Comparison of ENCODE assay signal across 2 cellular contexts in the genomic region with DNA sequence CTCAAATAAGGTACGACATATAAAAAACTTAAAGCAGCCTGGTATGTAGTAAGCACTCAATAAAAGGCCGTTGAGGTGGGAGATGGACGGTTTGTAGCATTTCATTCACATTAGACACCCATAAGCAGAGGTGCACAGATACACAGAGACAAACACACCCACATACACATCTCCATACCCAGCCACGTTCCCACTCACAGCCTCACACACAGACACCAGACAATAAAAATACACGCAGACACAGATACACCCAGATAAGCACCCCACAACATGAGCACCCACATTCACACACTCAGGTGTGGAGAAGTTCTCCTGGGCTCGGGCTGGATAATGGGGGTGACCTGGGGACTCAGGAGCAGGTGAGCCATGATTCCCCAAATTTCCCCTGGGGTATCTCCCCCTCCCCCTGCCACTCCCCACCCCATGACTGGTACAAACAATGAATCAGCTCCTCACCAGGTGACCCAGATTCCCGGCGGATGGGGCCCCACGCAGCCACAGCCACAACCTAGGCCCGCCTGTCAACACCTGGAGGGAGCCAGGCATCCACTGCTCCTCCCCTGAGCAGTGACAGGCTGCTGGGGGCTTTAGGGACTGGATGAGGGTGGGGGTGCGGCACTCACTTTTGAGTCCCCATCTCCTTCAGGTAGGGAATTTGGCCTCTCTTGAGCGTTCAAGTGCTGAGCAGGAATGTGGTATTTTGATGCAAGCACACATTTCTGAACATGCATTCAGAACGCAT.
A peak's percentile ranks its signal among the peaks of the same experiment; 100 is the strongest.
TF ChIP-seq lines count a peak whose summit lies in the region.

No MANE protein-coding gene starts in this region.

TF ChIP-seq in HepG2, 621 proteins besides CTCF, POLR2A, EP300 and RAD21:
- TF ChIP-seq ZMAT3 (CRISPR knock-in tag; conservative IDR thresholded peaks at IDR 0.05) (no peak), MEIS1 (CRISPR knock-in tag; IDR thresholded peaks at IDR 0.05; ENCODE audit: borderline replicate concordance) (0 out of 2 replicates have a peak, but pooled peaks have one; percentile 20), FOXJ3 (CRISPR knock-in tag; IDR thresholded peaks at IDR 0.05; ENCODE audit: borderline replicate concordance) (no peak)

TF ChIP-seq in HEK293T, 16 proteins besides CTCF, POLR2A, EP300 and RAD21:
- TF ChIP-seq ELF4 (IDR thresholded peaks at IDR 0.05) = no peak
- TF ChIP-seq SUZ12 (IDR thresholded peaks at IDR 0.05) = no peak
- TF ChIP-seq ZNF384 (IDR thresholded peaks at IDR 0.05) = no peak
